ENCODE assay signal across 1 cellular context in genomic region chr2:132923787-132924186, GRCh38.
TF ChIP-seq lines count a peak whose summit lies in the region.

No MANE protein-coding gene starts in this region.

TF ChIP-seq in IMR-90, 13 proteins besides CTCF, POLR2A, EP300 and RAD21:
- TF ChIP-seq USF2 (IDR thresholded peaks at IDR 0.05; ENCODE audit: low read depth, low read length), result no peak
- 0 out of 2 replicates have a peak, but pooled peaks have one; percentile 13 for TF ChIP-seq MAZ (IDR thresholded peaks at IDR 0.05; ENCODE audit: borderline replicate concordance, low read depth, low read length)
